ENCODE assay signal across 8 cellular contexts in the genomic region with DNA sequence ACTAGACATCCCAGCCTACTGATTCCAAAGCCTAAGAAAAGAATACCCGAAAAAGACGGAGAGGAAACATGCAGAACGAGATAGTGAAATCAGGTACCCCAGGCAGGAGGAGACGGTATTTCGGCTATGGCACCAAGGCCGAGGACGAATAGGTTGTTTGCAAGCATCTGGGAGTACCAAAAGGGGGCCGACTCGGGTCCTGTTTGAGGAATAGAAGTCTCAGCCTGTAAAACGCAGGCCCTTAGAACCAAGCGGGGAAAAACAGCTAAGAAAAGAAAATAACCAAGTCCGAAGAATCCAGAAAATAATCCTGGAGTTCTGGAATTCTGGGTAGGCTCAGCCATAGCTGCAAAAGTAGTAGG. TPM values are rescaled to one million over a fixed set of nuclear protein-coding genes. Genes with fewer than 3 reads are reported as not detected.
DNase-seq lines count a peak whose midpoint lies in the region; ATAC-seq and TF ChIP-seq lines count a peak whose summit lies in the region.

No MANE protein-coding gene starts in this region.

- no peaks in the 10 kb centered on the region for H3K9me3 ChIP-seq in ES-I3 (ENCODE audit: control insufficient read depth, insufficient read depth, low read length)
- H3K9me3 ChIP-seq in PC-9 (ENCODE audit: insufficient read depth, low read depth): no peaks in the 10 kb centered on the region
- H3K9me3 ChIP-seq in mucosa of rectum (ENCODE audit: control insufficient read depth in 2 of 2, low read length in 2 of 2): no peaks in the 10 kb centered on the region

- H3K4me1 ChIP-seq in ES-I3 (ENCODE audit: insufficient read depth, low read length): peaks cover 14% of the 10 kb centered on the region; the same call in 1 of the 2 replicates
- H3K4me1 ChIP-seq in PC-9 (replicated peaks; ENCODE audit: insufficient read depth): peaks cover 17% of the 10 kb centered on the region
- peaks cover 10 to 13% of the 10 kb centered on the region in 2 donors for H3K4me1 ChIP-seq in mucosa of rectum (ENCODE audit: control insufficient read depth in 2 of 2, insufficient read depth in 2 of 2, low read length in 2 of 2)

- POLR2A ChIA-PET in PC-9 (lab: Charles Lee; ENCODE audit: unreplicated experiment): no interaction called here

- DNase-seq in PC-9 (peak in 1 of 2 experiments; percentile 20), cerebellar nuclear complex (lab: John Stamatoyannopoulos, UW) (no peak), NCI-H510A treated with DMSO at 0.1 percent for 48 hours (lab: John Stamatoyannopoulos, UW) (no peak), NCI-H2227 (lab: John Stamatoyannopoulos, UW; ENCODE audit: unreplicated experiment) (no peak)
- DNase-seq in central memory CD4-positive, alpha-beta T cell: peak; percentile 29

- H3F3A ChIP-seq in PC-9 (ENCODE audit: insufficient read depth, low read depth): 0 out of 2 replicates have a peak, but pooled peaks cover 11% of the 10 kb centered on the region

- no TSS peak for BruUV-seq in PC-9 (replicated peaks; lab: Mats Ljungman, UMichigan)

- H3K27me3 ChIP-seq in PC-9 (ENCODE audit: insufficient read depth, low read depth): no peaks in the 10 kb centered on the region
- H3K27me3 ChIP-seq in mucosa of rectum (ENCODE audit: control insufficient read depth in 2 of 2, insufficient read depth in 2 of 2, low read length in 2 of 2): no peaks in the 10 kb centered on the region

- CTCF ChIA-PET in PC-9 (lab: Charles Lee): no interaction called here

- peak overlapping the region; percentile 99 for H3K4me2 ChIP-seq in PC-9

- H3K4me3 ChIP-seq in PC-9: peak overlapping the region; percentile 92
- peak overlapping the region; percentile 88 to 95 for H3K4me3 ChIP-seq in mucosa of rectum (ENCODE audit: low read length in 2 of 2)

- H3K27ac ChIP-seq in PC-9 (peak overlapping the region; percentile 86), mucosa of rectum (ENCODE audit: low read depth in 2 of 2, low read length in 2 of 2) (peak overlapping the region; percentile 92 to 97)

- peak overlapping the region; percentile 97 for H3K9ac ChIP-seq in ES-I3 (ENCODE audit: low read depth, low read length)
- H3K9ac ChIP-seq in mucosa of rectum (ENCODE audit: low read depth in 1 of 2, low read length in 2 of 2): peak overlapping the region; percentile 91 to 94

- intact Hi-C loops in PC-9 (cut with micrococcal nuclease; ENCODE audit: unreplicated experiment): loop anchor here (5.0 kb wide), 1 partner anchor 145 kb away; no protein-coding TSS in a partner anchor

- ATAC-seq in GM21825 (IDR thresholded peaks at IDR 0.05; ENCODE audit: unreplicated experiment): no peak

- no peak for TF ChIP-seq CTCF in PC-9 (conservative IDR thresholded peaks at IDR 0.05)

- H2AFZ ChIP-seq in PC-9: peak overlapping the region; percentile 85

- H4K20me1 ChIP-seq in PC-9 (ENCODE audit: insufficient read depth): no peaks in the 10 kb centered on the region

- H3K9me2 ChIP-seq in PC-9 (ENCODE audit: insufficient read depth): no peaks in the 10 kb centered on the region

- peaks cover 19% of the 10 kb centered on the region for H3K79me2 ChIP-seq in PC-9 (ENCODE audit: low read depth)

- peaks cover 31% of the 10 kb centered on the region for H3K36me3 ChIP-seq in ES-I3 (ENCODE audit: insufficient read depth, low read length)
- H3K36me3 ChIP-seq in PC-9 (ENCODE audit: low read depth): peaks cover 25% of the 10 kb centered on the region
- H3K36me3 ChIP-seq in mucosa of rectum (ENCODE audit: control insufficient read depth in 2 of 2, insufficient read depth in 2 of 2, low read length in 2 of 2): peaks cover 34 to 41% of the 10 kb centered on the region in 2 donors

RNA-seq across cellular contexts. Expression of gene SLC35B1, which starts 0.5 kb away (rescaled TPM):
- 43.5 and 44.7 TPM in 2 replicates for total RNA-seq in PC-9 (2021)

RNA-seq across cellular contexts. Expression of gene SPOP, which starts 29.3 kb away (rescaled TPM):
- 41.7 and 47.3 TPM in 2 replicates for total RNA-seq in PC-9 (2021)

RNA-seq across cellular contexts. Expression of gene FAM117A, which starts 56.7 kb away (rescaled TPM):
- 12.7 and 15.0 TPM in 2 replicates for total RNA-seq in PC-9 (2021)
